Comparison of ENCODE assay signal across 1 cellular context in the genomic region with DNA sequence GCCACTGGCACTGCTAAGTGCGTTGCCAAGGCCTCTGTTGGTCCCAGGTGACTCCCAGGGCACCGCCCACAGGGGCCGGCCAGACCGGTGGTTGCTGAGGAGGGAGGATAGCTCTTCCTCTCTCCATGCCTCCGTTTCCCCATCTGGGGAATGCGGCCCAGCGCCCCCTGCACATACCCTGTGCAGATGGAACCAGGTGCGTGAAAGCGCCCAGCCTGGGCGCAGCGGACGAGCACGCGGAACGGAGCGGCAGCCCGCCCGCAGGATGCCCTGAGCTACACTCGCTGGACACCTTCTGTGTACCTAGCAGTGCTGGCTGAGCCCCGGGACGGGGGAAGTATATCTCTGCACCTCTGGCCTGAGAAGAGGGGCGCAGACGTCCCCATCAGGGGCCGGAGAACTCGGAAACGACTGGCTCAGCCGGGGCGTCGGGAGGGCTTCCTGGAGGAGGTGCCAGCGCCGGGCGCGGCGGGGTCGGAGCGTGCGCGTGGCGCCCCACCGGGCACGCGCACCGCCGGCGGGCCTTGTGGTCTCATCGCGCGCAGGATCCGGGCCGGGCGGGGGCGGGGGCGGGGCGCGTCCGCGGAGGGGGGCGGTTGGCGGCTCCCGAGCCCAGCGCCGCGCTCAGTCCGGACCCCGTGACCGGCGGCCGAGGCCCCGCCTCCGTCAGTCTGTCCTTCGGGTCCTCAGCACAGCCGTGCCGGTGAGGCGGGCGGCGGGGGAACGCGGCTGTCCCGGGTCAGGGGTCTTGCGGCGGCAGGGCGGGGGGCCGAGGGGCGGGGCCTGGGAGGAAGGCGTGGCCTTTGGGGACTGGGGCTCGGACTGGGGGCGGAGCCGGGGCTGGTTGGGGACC.
TF ChIP-seq lines count a peak whose summit lies in the region.

A gene (minus strand): TSS at position 6 of the 853 bp plus-strand sequence. CDS start 76 bp downstream, outside the sequence.
A gene with protein sequence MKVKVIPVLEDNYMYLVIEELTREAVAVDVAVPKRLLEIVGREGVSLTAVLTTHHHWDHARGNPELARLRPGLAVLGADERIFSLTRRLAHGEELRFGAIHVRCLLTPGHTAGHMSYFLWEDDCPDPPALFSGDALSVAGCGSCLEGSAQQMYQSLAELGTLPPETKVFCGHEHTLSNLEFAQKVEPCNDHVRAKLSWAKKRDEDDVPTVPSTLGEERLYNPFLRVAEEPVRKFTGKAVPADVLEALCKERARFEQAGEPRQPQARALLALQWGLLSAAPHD (plus strand): TSS at position 669 of the 853 bp plus-strand sequence. CDS start 404 bp downstream, outside the sequence.

TF ChIP-seq in endothelial cell of umbilical vein, 7 proteins besides CTCF, POLR2A, EP300 and RAD21 (continued from another document):
- TF ChIP-seq, protein P1, sequence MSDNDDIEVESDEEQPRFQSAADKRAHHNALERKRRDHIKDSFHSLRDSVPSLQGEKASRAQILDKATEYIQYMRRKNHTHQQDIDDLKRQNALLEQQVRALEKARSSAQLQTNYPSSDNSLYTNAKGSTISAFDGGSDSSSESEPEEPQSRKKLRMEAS (IDR thresholded peaks at IDR 0.05; ENCODE audit: insufficient read depth, insufficient read length) = no peak
